Comparison of ENCODE assay signal across 18 cellular contexts in genomic region chr7:29572543-29572942, GRCh38. TPM values are rescaled to one million over a fixed set of nuclear protein-coding genes. Genes with fewer than 3 reads are reported as not detected.
DNase-seq lines count a peak whose midpoint lies in the region; ATAC-seq and TF ChIP-seq lines count a peak whose summit lies in the region.
"Had no signal": no experiment of that assay in that cellular context is flagged by ENCODE, and none has a peak within 500 bp of the region (broad histone marks: within the 10 kb centered on the region; RNA-seq: fewer than 3 reads in every experiment).

No MANE protein-coding gene starts in this region.

- H3K9me3 ChIP-seq in hepatocyte (ENCODE audit: low read depth) (no peaks in the 10 kb centered on the region), mucosa of descending colon (peaks cover 5% of the 10 kb centered on the region)
- H3K9me3 ChIP-seq: BE2C had no signal

- intact Hi-C loops in mucosa of descending colon (cut with DNase I, micrococcal nuclease): no loop called here

- ATAC-seq in mucosa of descending colon: peak; percentile 52
- ATAC-seq: CD8-positive, alpha-beta T cell had no signal

- no peaks in the 10 kb centered on the region for H3K36me3 ChIP-seq in hepatocyte (replicated peaks; ENCODE audit: insufficient read depth, low read depth)
- H3K36me3 ChIP-seq in mucosa of descending colon (ENCODE audit: low read depth): no peaks in the 10 kb centered on the region
- H3K36me3 ChIP-seq: BE2C, BLaER1 had no signal

- no peaks in the 10 kb centered on the region for H3K4me1 ChIP-seq in hepatocyte (ENCODE audit: insufficient read depth)
- no peaks in the 10 kb centered on the region for H3K4me1 ChIP-seq in mucosa of descending colon (ENCODE audit: low read depth)
- H3K4me1 ChIP-seq: BE2C, BLaER1 had no signal

- H2AFZ ChIP-seq in hepatocyte: no peak overlapping the region

- no peaks in the 10 kb centered on the region for H3K27me3 ChIP-seq in hepatocyte

- no peak overlapping the region for H3K4me3 ChIP-seq in hepatocyte
- no peak overlapping the region for H3K4me3 ChIP-seq in mucosa of descending colon
- H3K4me3 ChIP-seq: BLaER1 had no signal

- no peak overlapping the region for H3K4me2 ChIP-seq in hepatocyte
- H3K4me2 ChIP-seq: BLaER1 had no signal

- no peak for DNase-seq in hepatocyte (ENCODE audit: low spot score)
- no peak for DNase-seq in mucosa of descending colon
- DNase-seq in SK-N-DZ (ENCODE audit: low spot score): no peak
- DNase-seq in dermis blood vessel endothelial cell: no peak
- no peak for DNase-seq in ecto neural progenitor cell (ENCODE audit: low spot score)
- DNase-seq: 8988T; ACHN; BE2C; C1 segment of cervical spinal cord; Caco-2; Calu3; CD4-positive, alpha-beta T cell; CD8-positive, alpha-beta T cell; DMS79 treated with DMSO at 0.1 percent for 48 hours; GF-D8 had no signal

- no peaks in the 10 kb centered on the region for H4K20me1 ChIP-seq in hepatocyte (ENCODE audit: insufficient read depth, poor library complexity, severe bottlenecking)
- H4K20me1 ChIP-seq: BLaER1 had no signal

- TF ChIP-seq CTCF in hepatocyte (IDR thresholded peaks at IDR 0.05; ENCODE audit: poor library complexity) (no peak), mucosa of descending colon (IDR thresholded peaks at IDR 0.05) (no peak)

- peaks cover 7% of the 10 kb centered on the region for H3K79me2 ChIP-seq in hepatocyte

- H3K27ac ChIP-seq in hepatocyte: peak overlapping the region; percentile 62
- H3K27ac ChIP-seq: BLaER1 had no signal

- 86% methylated on average over 2 of the region's 2 CpGs for WGBS in hepatocyte (ENCODE audit: low lambda C conversion rate, missing lambda C conversion rate)

- H3K9me2 ChIP-seq in hepatocyte (replicated peaks; ENCODE audit: insufficient read depth): no peaks in the 10 kb centered on the region

RNA-seq across cellular contexts. Expression of gene PRR15, which starts 8.9 kb away (rescaled TPM):
- total RNA-seq in hepatocyte (47.4 and 53.3 TPM in 2 replicates), mucosa of descending colon (100 to 1,000 TPM; 104 to 356 (median 173) TPM), dermis blood vessel endothelial cell (0.17 and 0.19 TPM in 2 replicates)
- polyA plus RNA-seq in hepatocyte: 30.2 and 42.0 TPM in 2 replicates
- polyA plus RNA-seq in SK-N-DZ (2014; cell fraction: cytosol; rRNA removed): 0.07 and 0.20 TPM in 2 replicates
- 0.54 and 0.56 TPM in 2 replicates for polyA plus RNA-seq in SK-N-DZ (2014; cell fraction: nucleus; rRNA removed)
- total RNA-seq: CD4-positive, alpha-beta T cell; CD8-positive, alpha-beta T cell had no signal
- polyA plus RNA-seq: AG04450, CD14-positive monocyte had no signal

Comparison
In these comparisons a context has a peak if more than half of its experiments do, and no peak if none do; other contexts are left out.
1. RNA of gene PRR15, which starts 8.9 kb away (total RNA-seq): 104 to 356 TPM in mucosa of descending colon and 47.4 to 53.3 TPM in hepatocyte; 0.17 to 0.19 TPM in dermis blood vessel endothelial cell; every median in the first group is over 10 times any median in the second.